ENCODE assay signal across 15 cellular contexts in the genomic region with DNA sequence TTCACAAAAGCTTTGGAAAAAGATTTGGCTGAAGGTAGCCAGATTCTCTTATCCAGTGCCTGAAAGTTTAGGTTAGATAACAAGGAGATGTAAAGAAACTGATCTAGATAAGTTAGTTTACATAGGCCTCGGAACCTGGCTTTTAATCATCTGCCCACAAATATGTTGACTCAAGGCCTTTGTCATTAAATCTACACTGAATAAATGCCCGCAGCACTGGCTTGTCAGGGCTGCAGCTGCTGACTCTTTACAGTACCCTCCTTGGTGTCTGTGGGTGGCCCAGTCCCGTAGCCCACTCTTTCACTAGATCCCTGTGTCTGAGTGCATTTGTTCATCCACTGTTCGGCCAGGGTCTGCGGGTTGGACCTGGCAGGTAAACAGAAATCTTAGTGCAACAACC. TPM values are rescaled to one million over a fixed set of nuclear protein-coding genes. Genes with fewer than 3 reads are reported as not detected.
DNase-seq lines count a peak whose midpoint lies in the region; TF ChIP-seq lines count a peak whose summit lies in the region.
"Had no signal": no experiment of that assay in that cellular context is flagged by ENCODE, and none has a peak within 500 bp of the region (broad histone marks: within the 10 kb centered on the region; RNA-seq: fewer than 3 reads in every experiment).

No MANE protein-coding gene starts in this region.

- CTCF ChIA-PET in HEK293 (lab: Yijun Ruan, JAX): interaction anchor here (0.9 kb wide), 1 partner anchor 60 kb away, joined by 3 read pairs; no protein-coding TSS in a partner anchor

- TF ChIP-seq CTCF in HEK293 (tag by site-specific recombination; IDR thresholded peaks at IDR 0.05): no peak

- no peaks in the 10 kb centered on the region for H3K27me3 ChIP-seq in SJSA1 (replicated peaks)
- H3K27me3 ChIP-seq: BLaER1 treated with 17β-estradiol and CSF1 and Interleukin-3, amounts not matched to agents 10 nM and 100 nM had no signal

- POLR2A ChIA-PET in HEK293 (lab: Yijun Ruan, JAX): no interaction called here

- DNase-seq in LoVo (ENCODE audit: low spot score) (peak; percentile 26), SJSA1 (ENCODE audit: low read depth in 1 of 2, low spot score in 2 of 2) (peak; percentile 32 to 43), glomerular visceral epithelial cell (ENCODE audit: extremely low spot score) (peak; percentile 23), kidney tubule cell (ENCODE audit: low spot score) (no peak), kidney glomerular epithelial cell (lab: John Stamatoyannopoulos, UW) (no peak), DMS114 treated with DMSO at 0.1 percent for 48 hours (lab: John Stamatoyannopoulos, UW; ENCODE audit: unreplicated experiment) (no peak)
- DNase-seq: Calu3; CD4-positive, CD25-positive, alpha-beta regulatory T cell; DMS 273 treated with DMSO at 0.1 percent for 48 hours; DMS79; GOT3; H9; KBM-7 had no signal

- no peak overlapping the region for H3K27ac ChIP-seq in HEK293 (ENCODE audit: extremely low read depth, low read depth, low read length)
- H3K27ac ChIP-seq in SJSA1: no peak overlapping the region
- H3K27ac ChIP-seq: BLaER1 treated with 17β-estradiol and CSF1 and Interleukin-3, amounts not matched to agents 10 nM and 100 nM had no signal

- H3K4me1 ChIP-seq in HEK293 (ENCODE audit: control insufficient read depth, insufficient read depth, low read length) (no peaks in the 10 kb centered on the region), SJSA1 (replicated peaks) (peaks cover 18% of the 10 kb centered on the region)
- H3K4me1 ChIP-seq: BLaER1 treated with 17β-estradiol and CSF1 and Interleukin-3, amounts not matched to agents 10 nM and 100 nM had no signal

- H3K9me3 ChIP-seq in HEK293 (ENCODE audit: control insufficient read depth, insufficient read depth, low read depth, low read length): no peaks in the 10 kb centered on the region
- no peaks in the 10 kb centered on the region; the same call in 1 of the 2 replicates for H3K9me3 ChIP-seq in SJSA1 (replicated peaks)

- H3K36me3 ChIP-seq in HEK293 (ENCODE audit: control insufficient read depth in 2 of 2, insufficient read depth in 1 of 2, low read length in 2 of 2) (no peaks in the 10 kb centered on the region), SJSA1 (no peaks in the 10 kb centered on the region; the same call in 1 of the 2 replicates)

- H3K4me3 ChIP-seq in HEK293 (ENCODE audit: low read depth, low read length): no peak overlapping the region
- no peak overlapping the region for H3K4me3 ChIP-seq in SJSA1
- H3K4me3 ChIP-seq: BLaER1 treated with 17β-estradiol and CSF1 and Interleukin-3, amounts not matched to agents 10 nM and 100 nM had no signal

TF ChIP-seq in HEK293, 187 proteins besides CTCF, POLR2A, EP300 and RAD21:
- no peak for TF ChIP-seq ZNF626 (tag by site-specific recombination; IDR thresholded peaks at IDR 0.05)
- peak; percentile 62 for TF ChIP-seq SETDB1 (IDR thresholded peaks at IDR 0.05; ENCODE audit: insufficient read length, low read length)
- TF ChIP-seq, protein P1, sequence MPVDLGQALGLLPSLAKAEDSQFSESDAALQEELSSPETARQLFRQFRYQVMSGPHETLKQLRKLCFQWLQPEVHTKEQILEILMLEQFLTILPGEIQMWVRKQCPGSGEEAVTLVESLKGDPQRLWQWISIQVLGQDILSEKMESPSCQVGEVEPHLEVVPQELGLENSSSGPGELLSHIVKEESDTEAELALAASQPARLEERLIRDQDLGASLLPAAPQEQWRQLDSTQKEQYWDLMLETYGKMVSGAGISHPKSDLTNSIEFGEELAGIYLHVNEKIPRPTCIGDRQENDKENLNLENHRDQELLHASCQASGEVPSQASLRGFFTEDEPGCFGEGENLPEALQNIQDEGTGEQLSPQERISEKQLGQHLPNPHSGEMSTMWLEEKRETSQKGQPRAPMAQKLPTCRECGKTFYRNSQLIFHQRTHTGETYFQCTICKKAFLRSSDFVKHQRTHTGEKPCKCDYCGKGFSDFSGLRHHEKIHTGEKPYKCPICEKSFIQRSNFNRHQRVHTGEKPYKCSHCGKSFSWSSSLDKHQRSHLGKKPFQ (tag by site-specific recombination; IDR thresholded peaks at IDR 0.05): no peak

RNA-seq across cellular contexts. Expression of a gene that starts 58.0 kb away (rescaled TPM):
- total RNA-seq in SJSA1 (2014; rRNA removed; shearing (Covaris generic)): 5.3 and 5.5 TPM in 2 replicates

RNA-seq across cellular contexts. Expression of a gene that starts 58.3 kb away (rescaled TPM):
- 32.5 and 47.2 TPM in 2 replicates for total RNA-seq in SJSA1 (2014; rRNA removed; shearing (Covaris generic))

Comparison
In these comparisons a context has a peak if more than half of its experiments do, and no peak if none do; other contexts are left out.
1. DNase-seq: peak in LoVo (single experiment), SJSA1 (2 of 2) and glomerular visceral epithelial cell (single experiment); none in kidney tubule cell (single experiment), kidney glomerular epithelial cell (single experiment) and DMS114 treated with DMSO at 0.1 percent for 48 hours (single experiment).